8 cellular contexts compared by ENCODE assay signal in genomic region chr1:3454811-3455618, GRCh38. TPM values are rescaled to one million over a fixed set of nuclear protein-coding genes. Genes with fewer than 3 reads are reported as not detected.
DNase-seq lines count a peak whose midpoint lies in the region; ATAC-seq lines count a peak whose summit lies in the region.

No MANE protein-coding gene starts in this region.

- intact Hi-C loops in sciatic nerve (cut with DNase I) = no loop called here

- no peak overlapping the region for H3K27ac Mint-ChIP-seq in effector memory CD8-positive, alpha-beta T cell
- H3K27ac Mint-ChIP-seq in naive thymus-derived CD8-positive, alpha-beta T cell = peak overlapping the region in 2 of 10 donors; percentile 24 to 61

- no peaks in the 10 kb centered on the region for H3K36me3 Mint-ChIP-seq in effector memory CD8-positive, alpha-beta T cell (ENCODE audit: insufficient read depth)
- no peaks in the 10 kb centered on the region for H3K36me3 Mint-ChIP-seq in naive thymus-derived CD8-positive, alpha-beta T cell

- H3K9me3 Mint-ChIP-seq in effector memory CD8-positive, alpha-beta T cell = no peaks in the 10 kb centered on the region
- H3K9me3 Mint-ChIP-seq in naive thymus-derived CD8-positive, alpha-beta T cell = no peaks in the 10 kb centered on the region

- peaks cover 3 to 7% of the 10 kb centered on the region in 2 donors for H3K4me1 Mint-ChIP-seq in effector memory CD8-positive, alpha-beta T cell (ENCODE audit: low read depth in 2 of 2)
- peaks cover 3 to 12% (median 6%) of the 10 kb centered on the region in 4 donors for H3K4me1 Mint-ChIP-seq in naive thymus-derived CD8-positive, alpha-beta T cell

- peaks cover 26 to 27% of the 10 kb centered on the region in 2 donors for H3K27me3 Mint-ChIP-seq in effector memory CD8-positive, alpha-beta T cell
- H3K27me3 Mint-ChIP-seq in naive thymus-derived CD8-positive, alpha-beta T cell = peaks cover 2 to 14% (median 5%) of the 10 kb centered on the region in 5 donors

- POLR2A ChIA-PET in naive thymus-derived CD8-positive, alpha-beta T cell (lab: Charles Lee) = interaction anchor here (0.6 kb wide), 1 partner anchor 11 kb away, joined by 3 read pairs; no protein-coding TSS in a partner anchor

- peak overlapping the region; percentile 70 to 77 for H3K4me3 Mint-ChIP-seq in effector memory CD8-positive, alpha-beta T cell
- H3K4me3 Mint-ChIP-seq in naive thymus-derived CD8-positive, alpha-beta T cell = peak overlapping the region; percentile 59 to 84 (median 72)

- peak; percentile 32 for ATAC-seq in effector memory CD8-positive, alpha-beta T cell (replicated peaks)
- peak; percentile 25 to 40 for ATAC-seq in naive thymus-derived CD8-positive, alpha-beta T cell
- no peak for ATAC-seq in sciatic nerve
- ATAC-seq in HG03175 (IDR thresholded peaks at IDR 0.05; ENCODE audit: unreplicated experiment) = no peak

- DNase-seq in ELF-1 (ENCODE audit: low read depth, low spot score) (peak; percentile 53), NCI-H1930 (lab: John Stamatoyannopoulos, UW) (peak; percentile 22 to 50), hypothalamus (lab: John Stamatoyannopoulos, UW) (no peak), NCI-H187 (lab: John Stamatoyannopoulos, UW) (no peak), sciatic nerve (ENCODE audit: low spot score) (no peak)
- no peak for DNase-seq in effector memory CD8-positive, alpha-beta T cell
- peak in 3 of 10 donors; percentile 11 to 34 (median 27) for DNase-seq in naive thymus-derived CD8-positive, alpha-beta T cell

RNA-seq across cellular contexts. Expression of gene ARHGEF16, which starts 0.6 kb away (rescaled TPM):
- total RNA-seq in naive thymus-derived CD8-positive, alpha-beta T cell = not detected
- polyA plus RNA-seq in naive thymus-derived CD8-positive, alpha-beta T cell = not detected
- total RNA-seq in sciatic nerve = 20.6 TPM

Comparison
In these comparisons a context has a peak if more than half of its experiments do, and no peak if none do; other contexts are left out.
1. DNase-seq: peak in ELF-1 (single experiment) and NCI-H1930 (2 of 2); none in effector memory CD8-positive, alpha-beta T cell (0 of 3), hypothalamus (0 of 51), NCI-H187 (0 of 2) and sciatic nerve (single experiment).
2. ATAC-seq: peak in effector memory CD8-positive, alpha-beta T cell (single experiment) and naive thymus-derived CD8-positive, alpha-beta T cell (2 of 2); none in sciatic nerve (single experiment) and HG03175 (single experiment).
3. RNA of gene ARHGEF16, which starts 0.6 kb away (total RNA-seq): 20.6 TPM in sciatic nerve (single experiment); not detected in naive thymus-derived CD8-positive, alpha-beta T cell; every median in the first group is over 10 times any median in the second.